In the genomic region with DNA sequence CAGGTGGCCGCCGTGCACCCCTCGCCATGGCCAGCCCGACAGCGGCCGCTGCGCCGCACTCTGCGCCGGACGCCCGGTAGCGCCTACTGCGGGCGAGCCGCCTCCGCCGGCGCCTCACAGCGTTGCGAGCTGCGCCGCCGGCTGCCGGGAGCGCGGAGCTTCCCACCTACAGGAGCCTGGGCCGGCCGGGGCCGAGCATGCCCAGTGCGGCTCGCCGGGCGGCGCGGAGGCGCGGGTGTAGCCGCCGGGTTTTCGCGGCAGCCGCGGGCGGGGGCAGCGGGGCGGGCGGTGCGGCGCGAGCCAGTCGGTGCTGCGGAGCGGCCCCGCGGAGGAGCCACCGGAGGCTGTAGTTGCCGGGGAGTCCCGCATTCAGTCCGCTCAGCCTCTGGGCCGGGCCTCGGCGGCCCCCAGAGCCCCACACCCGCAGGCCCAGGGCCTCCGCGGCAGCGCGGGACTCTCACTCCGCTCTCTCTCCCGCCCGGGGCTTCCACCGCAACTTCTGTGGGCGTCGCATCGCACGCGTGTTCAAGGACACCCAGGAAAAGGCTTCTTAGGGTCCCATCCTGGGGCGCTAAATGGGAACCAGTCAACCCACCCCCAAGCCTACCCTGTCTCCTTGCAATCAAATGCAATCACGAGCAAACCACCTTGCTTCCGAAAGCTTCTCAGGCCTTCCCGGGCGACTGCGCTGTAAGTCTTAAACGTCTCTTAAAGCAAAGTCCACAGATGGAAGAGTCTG, we compare ENCODE assay signal across 9 cellular contexts. TPM values are rescaled to one million over a fixed set of nuclear protein-coding genes. Genes with fewer than 3 reads are reported as not detected.
DNase-seq lines count a peak whose midpoint lies in the region; ATAC-seq and TF ChIP-seq lines count a peak whose summit lies in the region.
"Had no signal": no experiment of that assay in that cellular context is flagged by ENCODE, and none has a peak within 500 bp of the region (broad histone marks: within the 10 kb centered on the region; RNA-seq: fewer than 3 reads in every experiment).

Gene MFAP3L (minus strand): TSS at position 143 of the 739 bp plus-strand sequence. CDS start 20,518 bp downstream, outside the sequence.

- H3K4me1 Mint-ChIP-seq in chondrocyte (ENCODE audit: low read depth): peaks cover 13% of the 10 kb centered on the region

- peaks cover 3% of the 10 kb centered on the region for H3K27me3 ChIP-seq in kidney epithelial cell (ENCODE audit: control insufficient read depth, insufficient read depth, low read length)

- peaks cover 7% of the 10 kb centered on the region for H3K36me3 Mint-ChIP-seq in chondrocyte (ENCODE audit: low read depth)

- no peaks in the 10 kb centered on the region for H3K36me3 ChIP-seq in kidney epithelial cell (ENCODE audit: control insufficient read depth, insufficient read depth, low read length)

- ATAC-seq in HG02981 (IDR thresholded peaks at IDR 0.05; ENCODE audit: unreplicated experiment): peak; percentile 87

- H3K27ac Mint-ChIP-seq in chondrocyte (ENCODE audit: unreplicated experiment): peak within 1 kb of the TSS; percentile 97

- H3K9me3 Mint-ChIP-seq in chondrocyte (ENCODE audit: low read depth): peaks cover 5% of the 10 kb centered on the region

- peak within 1 kb of the TSS; percentile 78 for H3K4me3 ChIP-seq in kidney epithelial cell (ENCODE audit: low read depth, low read length)

- H3K27me3 Mint-ChIP-seq in chondrocyte (ENCODE audit: low read depth): peaks cover 12% of the 10 kb centered on the region

- peak; percentile 43 for TF ChIP-seq CTCF in chondrocyte (IDR thresholded peaks at IDR 0.05)
- TF ChIP-seq CTCF in kidney epithelial cell (IDR thresholded peaks at IDR 0.05; ENCODE audit: insufficient read depth, low read length, poor library complexity, severe bottlenecking): no peak

- DNase-seq in NCI-H2029 (lab: John Stamatoyannopoulos, UW): peak; percentile 72
- DNase-seq in NCI-H2029 treated with DMSO at 0.1 percent for 48 hours (lab: John Stamatoyannopoulos, UW): no peak
- peak; percentile 26 for DNase-seq in NCI-H2107 treated with DMSO at 0.1 percent for 48 hours (lab: John Stamatoyannopoulos, UW; ENCODE audit: unreplicated experiment)
- DNase-seq in activated CD4-positive, alpha-beta T cell treated with anti-CD3 and anti-CD28 coated beads for 24 hours (ENCODE audit: low read depth in 2 of 2): peak; percentile 58 to 63
- DNase-seq in chondrocyte (ENCODE audit: low spot score): peak; percentile 95
- peak; percentile 51 for DNase-seq in kidney epithelial cell (ENCODE audit: low read depth)
- peak; percentile 63 to 80 (median 66) for DNase-seq in stimulated activated CD4-positive, alpha-beta T cell treated with anti-CD3 and anti-CD28 coated beads, Interleukin-12 subunit alpha, Interleukin-12 subunit beta, amount 100 ng/mL, for 48 hours (ENCODE audit: low read depth in 2 of 3, low spot score in 1 of 3)
- DNase-seq: DND-41 had no signal

- H3K4me3 Mint-ChIP-seq in chondrocyte (ENCODE audit: unreplicated experiment): peak within 1 kb of the TSS; percentile 93

RNA-seq across cellular contexts. Expression of gene MFAP3L, which starts in this region (rescaled TPM):
- total RNA-seq in chondrocyte (6.8 to 19.4 TPM (median 13.1 TPM) in 3 replicates), kidney epithelial cell (14.2 and 17.4 TPM in 2 replicates)
